24 cellular contexts compared by ENCODE assay signal in the genomic region with DNA sequence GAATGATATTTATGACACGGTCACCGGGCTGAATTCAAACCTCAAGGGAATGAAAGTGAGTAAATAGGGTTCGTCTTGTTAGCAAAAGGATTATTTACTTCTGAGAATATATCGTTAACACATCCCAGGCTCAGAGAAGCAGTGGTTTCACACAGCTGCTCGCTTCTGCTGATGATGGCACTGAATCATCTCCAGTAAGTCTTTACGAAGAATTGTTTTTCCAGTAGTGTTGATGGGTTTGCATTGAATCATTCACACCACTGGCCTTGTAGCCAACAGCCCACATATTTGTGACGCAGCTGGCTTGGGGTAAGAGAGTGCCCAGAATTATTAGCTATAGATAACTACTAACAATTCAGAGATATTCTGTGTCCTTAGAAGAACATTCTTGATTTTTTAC.
A peak's percentile ranks its signal among the peaks of the same experiment; 100 is the strongest.
DNase-seq lines count a peak whose midpoint lies in the region; ATAC-seq and TF ChIP-seq lines count a peak whose summit lies in the region.
"Had no signal": no experiment of that assay in that cellular context is flagged by ENCODE, and none has a peak within 500 bp of the region (broad histone marks: within the 10 kb centered on the region; RNA-seq: fewer than 3 reads in every experiment).

No MANE protein-coding gene starts in this region.

- no peak overlapping the region for H2BK15ac ChIP-seq in mesendoderm (replicated peaks; ENCODE audit: low read depth)

- H2AK5ac ChIP-seq in mesendoderm (ENCODE audit: low read length): no peak overlapping the region

- no peak overlapping the region for H3K23ac ChIP-seq in mesendoderm (ENCODE audit: low read length)

- peak overlapping the region in 3 of 5 experiments; percentile 68 to 93 (median 87) for H3K27ac Mint-ChIP-seq in brain
- H3K27ac Mint-ChIP-seq: activated naive CD8-positive, alpha-beta T cell treated with anti-CD3 and anti-CD28 coated beads, Interleukin-2, amount 50 U/mL, for 24 hours; neural progenitor cell had no signal

- H3K27ac ChIP-seq in heart left ventricle (peak overlapping the region in 6 of 12 donors; percentile 17 to 61 (median 42)), mesendoderm (ENCODE audit: low read depth, low read length) (no peak overlapping the region), right lobe of liver (no peak overlapping the region), gastroesophageal sphincter (no peak overlapping the region), upper lobe of right lung (no peak overlapping the region)
- H3K27ac ChIP-seq: BLaER1, body of pancreas, foreskin keratinocyte, neural progenitor cell, sigmoid colon had no signal

- H3K36me3 ChIP-seq in heart left ventricle: no peaks in the 10 kb centered on the region
- H3K36me3 ChIP-seq in mesendoderm (ENCODE audit: control insufficient read depth, insufficient read depth, low read length): no peaks in the 10 kb centered on the region
- no peaks in the 10 kb centered on the region for H3K36me3 ChIP-seq in right lobe of liver
- H3K36me3 ChIP-seq in gastroesophageal sphincter: no peaks in the 10 kb centered on the region
- no peaks in the 10 kb centered on the region for H3K36me3 ChIP-seq in upper lobe of right lung
- H3K36me3 ChIP-seq: BLaER1, HAP-1, neural progenitor cell, sigmoid colon had no signal

- no peaks in the 10 kb centered on the region for H3K27me3 ChIP-seq in heart left ventricle
- H3K27me3 ChIP-seq in mesendoderm (ENCODE audit: insufficient read depth, low read length, poor library complexity): no peaks in the 10 kb centered on the region
- H3K27me3 ChIP-seq in right lobe of liver: no peaks in the 10 kb centered on the region
- no peaks in the 10 kb centered on the region for H3K27me3 ChIP-seq in gastroesophageal sphincter
- H3K27me3 ChIP-seq in upper lobe of right lung: no peaks in the 10 kb centered on the region
- H3K27me3 ChIP-seq: BLaER1, body of pancreas, foreskin keratinocyte, neural progenitor cell, sigmoid colon had no signal

- H2BK5ac ChIP-seq in mesendoderm (ENCODE audit: low read length): no peak overlapping the region

- no peak overlapping the region for H3K4me2 ChIP-seq in mesendoderm (ENCODE audit: low read length)
- H3K4me2 ChIP-seq: BLaER1, neural progenitor cell had no signal

- ATAC-seq in heart left ventricle (peak in 3 of 4 donors; percentile 45 to 65 (median 61)), right lobe of liver (no peak), gastroesophageal sphincter (no peak), upper lobe of right lung (no peak)
- ATAC-seq: activated naive CD8-positive, alpha-beta T cell treated with anti-CD3 and anti-CD28 coated beads, Interleukin-2, amount 50 U/mL, for 24 hours; body of pancreas; foreskin keratinocyte had no signal

- H3K27me3 Mint-ChIP-seq in brain: no peaks in the 10 kb centered on the region

- H3K9me3 ChIP-seq in heart left ventricle (no peaks in the 10 kb centered on the region), right lobe of liver (no peaks in the 10 kb centered on the region), gastroesophageal sphincter (no peaks in the 10 kb centered on the region), upper lobe of right lung (no peaks in the 10 kb centered on the region)
- H3K9me3 ChIP-seq: BLaER1, body of pancreas, HAP-1, sigmoid colon had no signal

- H3K79me2 ChIP-seq in mesendoderm (ENCODE audit: control insufficient read depth, insufficient read depth, low read length): no peaks in the 10 kb centered on the region

- no peak overlapping the region for H3K4me3 Mint-ChIP-seq in brain
- H3K4me3 Mint-ChIP-seq: activated naive CD8-positive, alpha-beta T cell treated with anti-CD3 and anti-CD28 coated beads, Interleukin-2, amount 50 U/mL, for 24 hours; neural progenitor cell had no signal

- TF ChIP-seq POLR2A in heart left ventricle (IDR thresholded peaks at IDR 0.05) (no peak), right lobe of liver (IDR thresholded peaks at IDR 0.05) (no peak), gastroesophageal sphincter (IDR thresholded peaks at IDR 0.05) (no peak)

- H3K4me1 Mint-ChIP-seq in brain: peaks cover 94% of the 10 kb centered on the region
- H3K4me1 Mint-ChIP-seq: activated naive CD8-positive, alpha-beta T cell treated with anti-CD3 and anti-CD28 coated beads, Interleukin-2, amount 50 U/mL, for 24 hours had no signal

- H3K9me3 Mint-ChIP-seq in brain: no peaks in the 10 kb centered on the region
- H3K9me3 Mint-ChIP-seq: activated naive CD8-positive, alpha-beta T cell treated with anti-CD3 and anti-CD28 coated beads, Interleukin-2, amount 50 U/mL, for 24 hours; neural progenitor cell had no signal

- TF ChIP-seq CTCF in heart left ventricle (IDR thresholded peaks at IDR 0.05) (no peak), brain (conservative IDR thresholded peaks at IDR 0.05) (no peak), right lobe of liver (IDR thresholded peaks at IDR 0.05) (no peak), gastroesophageal sphincter (IDR thresholded peaks at IDR 0.05) (no peak), upper lobe of right lung (IDR thresholded peaks at IDR 0.05) (no peak)

- no peak overlapping the region for H3K56ac ChIP-seq in mesendoderm (ENCODE audit: low read length)

- peaks cover 3% of the 10 kb centered on the region for H3K36me3 Mint-ChIP-seq in brain
- H3K36me3 Mint-ChIP-seq: neural progenitor cell had no signal

- 49 to 64% (median 53%) methylated on average over 7 of the region's 7 CpGs for WGBS in heart left ventricle, 4 donors
- no CpG with 5 or more reads among the region's 7 CpGs for WGBS in mesendoderm (ENCODE audit: extremely low coverage, insufficient coverage, low lambda C conversion rate)
- 81% methylated on average over 7 of the region's 7 CpGs for WGBS in right lobe of liver (ENCODE audit: insufficient coverage, low coverage, low lambda C conversion rate, missing lambda C conversion rate)
- 60 to 83% methylated on average over 2 to 7 of the region's 7 CpGs for WGBS in gastroesophageal sphincter (ENCODE audit: low coverage in 1 of 2), 2 donors

- H3K18ac ChIP-seq in mesendoderm (ENCODE audit: low read length): peak overlapping the region; percentile 9

- no peak overlapping the region for H3K9ac ChIP-seq in mesendoderm (ENCODE audit: low read length)
- H3K9ac ChIP-seq: BLaER1, neural progenitor cell had no signal

- H4K8ac ChIP-seq in mesendoderm (ENCODE audit: low read depth, low read length): no peak overlapping the region

- TF ChIP-seq EP300 in gastroesophageal sphincter (IDR thresholded peaks at IDR 0.05): no peak

- no peak overlapping the region for H4K5ac ChIP-seq in mesendoderm (ENCODE audit: low read length)

- DNase-seq in heart left ventricle (no peak), cardiac septum (ENCODE audit: low spot score) (no peak), mesendoderm (no peak), HuH-7.5 (ENCODE audit: low spot score) (no peak), right lobe of liver (no peak), upper lobe of right lung (no peak)
- DNase-seq: activated CD4-positive, CD25-positive, alpha-beta regulatory T cell treated with anti-CD3 and anti-CD28 coated beads, Interleukin-2, amount 50 U/mL, for 72 hours; activated gamma-delta T cell treated with Interleukin-2 at 50 U/mL for 16 hours; activated naive CD8-positive, alpha-beta T cell treated with anti-CD3 and anti-CD28 coated beads, Interleukin-2, amount 50 U/mL, for 24 hours; COR-L47; effector CD4-positive, alpha-beta T cell; EL; erythroblast; foreskin keratinocyte; hippocampal formation; NCI-H226; sigmoid colon; T-helper 1 cell had no signal

- intact Hi-C loops in heart left ventricle (cut with DNase I) (no loop called here), cardiac septum (cut with DNase I) (no loop called here), right lobe of liver (cut with DNase I) (no loop called here), upper lobe of right lung (cut with DNase I) (no loop called here)

- H3K79me1 ChIP-seq in mesendoderm (ENCODE audit: low read length): no peaks in the 10 kb centered on the region

- no peak overlapping the region for H2BK120ac ChIP-seq in mesendoderm (ENCODE audit: low read depth, low read length)

- H3K4me3 ChIP-seq in heart left ventricle: no peak overlapping the region
- no peak overlapping the region for H3K4me3 ChIP-seq in mesendoderm (ENCODE audit: low read length)
- no peak overlapping the region for H3K4me3 ChIP-seq in right lobe of liver
- no peak overlapping the region for H3K4me3 ChIP-seq in gastroesophageal sphincter
- H3K4me3 ChIP-seq in upper lobe of right lung: no peak overlapping the region
- H3K4me3 ChIP-seq: BLaER1, body of pancreas, HAP-1, neural progenitor cell, sigmoid colon had no signal

- H3K4me1 ChIP-seq in heart left ventricle (peaks cover 0 to 18% (median 5%) of the 10 kb centered on the region in 12 donors), mesendoderm (ENCODE audit: control insufficient read depth, low read depth, low read length) (no peaks in the 10 kb centered on the region), right lobe of liver (no peaks in the 10 kb centered on the region), gastroesophageal sphincter (peaks cover 0 to 11% (median 0%) of the 10 kb centered on the region in 3 donors), upper lobe of right lung (no peaks in the 10 kb centered on the region)
- H3K4me1 ChIP-seq: body of pancreas, HAP-1, neural progenitor cell had no signal

- H3K4ac ChIP-seq in mesendoderm (ENCODE audit: low read depth, low read length): no peak overlapping the region

Comparison
In these comparisons a context has a peak if more than half of its experiments do, and no peak if none do; other contexts are left out.
1. ATAC-seq: peak in heart left ventricle (3 of 4); none in right lobe of liver (0 of 4), gastroesophageal sphincter (single experiment) and upper lobe of right lung (single experiment).